Comparison of ENCODE assay signal across 1 cellular context in genomic region chr3:14322667-14323295, GRCh38.
TF ChIP-seq lines count a peak whose summit lies in the region.

No MANE protein-coding gene starts in this region.

TF ChIP-seq in HepG2, 621 proteins besides CTCF, POLR2A, EP300 and RAD21 (continued from another document and continues in another):
- TF ChIP-seq WIZ (CRISPR knock-in tag; IDR thresholded peaks at IDR 0.05), result no peak; the same call in 1 of the 2 replicates
- TF ChIP-seq ZNF790 (CRISPR knock-in tag; IDR thresholded peaks at IDR 0.05; ENCODE audit: borderline replicate concordance), result no peak
- no peak for TF ChIP-seq CSRNP1 (CRISPR knock-in tag; IDR thresholded peaks at IDR 0.05)
- no peak for TF ChIP-seq SMAD1 (CRISPR knock-in tag; IDR thresholded peaks at IDR 0.05; ENCODE audit: borderline replicate concordance, low read depth)
- TF ChIP-seq ZNF547 (CRISPR knock-in tag; IDR thresholded peaks at IDR 0.05), result no peak
- no peak for TF ChIP-seq CREBL2 (CRISPR knock-in tag; IDR thresholded peaks at IDR 0.05; ENCODE audit: borderline replicate concordance)
- no peak for TF ChIP-seq RFXANK (CRISPR knock-in tag; IDR thresholded peaks at IDR 0.05)
- TF ChIP-seq ARNT2 (CRISPR knock-in tag; IDR thresholded peaks at IDR 0.05; ENCODE audit: low read depth), result no peak
- TF ChIP-seq SP1 (IDR thresholded peaks at IDR 0.05), result no peak
- no peak for TF ChIP-seq SP1 (CRISPR knock-in tag; IDR thresholded peaks at IDR 0.05)
- no peak for TF ChIP-seq SNAPC5 (CRISPR knock-in tag; IDR thresholded peaks at IDR 0.05; ENCODE audit: borderline replicate concordance)
- peak; percentile 61; the same call in 1 of the 2 replicates for TF ChIP-seq ZNF543 (CRISPR knock-in tag; IDR thresholded peaks at IDR 0.05)
- TF ChIP-seq ZNF777 (CRISPR knock-in tag; IDR thresholded peaks at IDR 0.05), result no peak
- TF ChIP-seq ZNF253 (CRISPR knock-in tag; IDR thresholded peaks at IDR 0.05; ENCODE audit: borderline replicate concordance), result no peak
- TF ChIP-seq MTERF4 (CRISPR knock-in tag; IDR thresholded peaks at IDR 0.05), result no peak
- TF ChIP-seq ZNF784 (CRISPR knock-in tag; IDR thresholded peaks at IDR 0.05; ENCODE audit: borderline replicate concordance), result no peak
- no peak for TF ChIP-seq CEBPB (IDR thresholded peaks at IDR 0.05; ENCODE audit: borderline replicate concordance, low read depth, low read length)
- peak; percentile 36 for TF ChIP-seq ZNF18 (CRISPR knock-in tag; IDR thresholded peaks at IDR 0.05; ENCODE audit: insufficient replicate concordance)
- TF ChIP-seq BRF2 (CRISPR knock-in tag; IDR thresholded peaks at IDR 0.05), result no peak
- TF ChIP-seq TOE1 (CRISPR knock-in tag; IDR thresholded peaks at IDR 0.05), result no peak
- peak; percentile 40; the same call in 1 of the 2 replicates for TF ChIP-seq THRA (CRISPR knock-in tag; IDR thresholded peaks at IDR 0.05; ENCODE audit: borderline replicate concordance)
- 0 out of 2 replicates have a peak, but pooled peaks have one; percentile 25 for TF ChIP-seq TFDP1 (CRISPR knock-in tag; IDR thresholded peaks at IDR 0.05; ENCODE audit: borderline replicate concordance)
- TF ChIP-seq TAF15 (IDR thresholded peaks at IDR 0.05; ENCODE audit: low read depth, low read length, poor library complexity, severe bottlenecking), result no peak
- no peak for TF ChIP-seq ZFP36L1 (CRISPR knock-in tag; IDR thresholded peaks at IDR 0.05)
- no peak for TF ChIP-seq SMAD9 (CRISPR knock-in tag; IDR thresholded peaks at IDR 0.05)
- no peak for TF ChIP-seq ZHX1 (CRISPR knock-in tag; IDR thresholded peaks at IDR 0.05; ENCODE audit: low read depth)
- no peak for TF ChIP-seq SNAPC2 (CRISPR knock-in tag; IDR thresholded peaks at IDR 0.05)
- TF ChIP-seq ARID2 (CRISPR knock-in tag; IDR thresholded peaks at IDR 0.05; ENCODE audit: borderline replicate concordance), result no peak
- TF ChIP-seq ATRX (CRISPR knock-in tag; IDR thresholded peaks at IDR 0.05; ENCODE audit: borderline replicate concordance), result no peak
- TF ChIP-seq MEIS1 (CRISPR knock-in tag; IDR thresholded peaks at IDR 0.05; ENCODE audit: borderline replicate concordance), result 0 out of 2 replicates have a peak, but pooled peaks have one; percentile 41
- TF ChIP-seq ZNF513 (CRISPR knock-in tag; conservative IDR thresholded peaks at IDR 0.05), result no peak
- TF ChIP-seq NR1H2 (CRISPR knock-in tag; IDR thresholded peaks at IDR 0.05; ENCODE audit: borderline replicate concordance, low read depth), result no peak
- no peak for TF ChIP-seq CHD2 (IDR thresholded peaks at IDR 0.05; ENCODE audit: low read depth, low read length)
- no peak for TF ChIP-seq ZNF329 (CRISPR knock-in tag; IDR thresholded peaks at IDR 0.05; ENCODE audit: low read depth)
- no peak for TF ChIP-seq KAT2B (IDR thresholded peaks at IDR 0.05; ENCODE audit: borderline replicate concordance, low read depth, low read length)
- TF ChIP-seq ZNF609 (CRISPR knock-in tag; IDR thresholded peaks at IDR 0.05; ENCODE audit: borderline replicate concordance), result peak; percentile 83; the same call in 1 of the 2 replicates
- no peak for TF ChIP-seq CBX2 (IDR thresholded peaks at IDR 0.05; ENCODE audit: low read depth, low read length)
- TF ChIP-seq CBX2 (CRISPR knock-in tag; IDR thresholded peaks at IDR 0.05; ENCODE audit: low read depth), result no peak
- no peak for TF ChIP-seq TRIM24 (CRISPR knock-in tag; IDR thresholded peaks at IDR 0.05)
